15 cellular contexts compared by ENCODE assay signal in genomic region chr5:56164371-56164770, GRCh38.
DNase-seq lines count a peak whose midpoint lies in the region; ATAC-seq and TF ChIP-seq lines count a peak whose summit lies in the region.
"Had no signal": no experiment of that assay in that cellular context is flagged by ENCODE, and none has a peak within 500 bp of the region (broad histone marks: within the 10 kb centered on the region; RNA-seq: fewer than 3 reads in every experiment).

No MANE protein-coding gene starts in this region.

- POLR2A ChIA-PET in activated CD4-positive, alpha-beta T cell treated with anti-CD3 and anti-CD28 coated beads, Interleukin-2, amount 10 ng/mL, durations not matched to agents 7 days and 5 days (lab: Charles Lee) = interaction anchor here (0.5 kb wide), 1 partner anchor 75 kb away, joined by 3 read pairs; no protein-coding TSS in a partner anchor

- H3K27ac ChIP-seq in substantia nigra (ENCODE audit: low read depth, low read length, poor library complexity, severe bottlenecking) = peak overlapping the region; percentile 54
- H3K27ac ChIP-seq: RWPE1 had no signal

- H3K9me3 Mint-ChIP-seq in HFFc6 = peaks cover 4% of the 10 kb centered on the region; the same call in 1 of the 2 replicates
- peaks cover 2% of the 10 kb centered on the region for H3K9me3 Mint-ChIP-seq in activated CD4-positive, alpha-beta T cell treated with anti-CD3 and anti-CD28 coated beads, Interleukin-2, amount 10 ng/mL, durations not matched to agents 7 days and 5 days
- H3K9me3 Mint-ChIP-seq: stimulated activated naive CD8-positive, alpha-beta T cell treated with anti-CD3 and anti-CD28 coated beads, Interleukin-15, amount 100 ng/mL, for 72 hours; WTC11 had no signal

- H3K4me3 Mint-ChIP-seq in HFFc6 = no peak overlapping the region
- H3K4me3 Mint-ChIP-seq in activated CD4-positive, alpha-beta T cell treated with anti-CD3 and anti-CD28 coated beads, Interleukin-2, amount 10 ng/mL, durations not matched to agents 7 days and 5 days = no peak overlapping the region
- H3K4me3 Mint-ChIP-seq: stimulated activated naive CD8-positive, alpha-beta T cell treated with anti-CD3 and anti-CD28 coated beads, Interleukin-15, amount 100 ng/mL, for 72 hours; WTC11 had no signal

- CTCF ChIA-PET in activated CD4-positive, alpha-beta T cell treated with anti-CD3 and anti-CD28 coated beads, Interleukin-2, amount 10 ng/mL, durations not matched to agents 7 days and 5 days (lab: Charles Lee) = interaction anchor here (1.1 to 1.5 kb wide), 4 partner anchors 11 to 228 kb away, joined by 3 to 5 read pairs (median 3); no protein-coding TSS in a partner anchor

- no peak for ATAC-seq in GM21526 (IDR thresholded peaks at IDR 0.05; ENCODE audit: low FRiP score, unreplicated experiment)
- ATAC-seq: stimulated activated naive CD8-positive, alpha-beta T cell treated with anti-CD3 and anti-CD28 coated beads, Interleukin-15, amount 100 ng/mL, for 72 hours had no signal

- H3K4me1 Mint-ChIP-seq in HFFc6 (ENCODE audit: low read depth) = peaks cover 33% of the 10 kb centered on the region
- peaks cover 67% of the 10 kb centered on the region for H3K4me1 Mint-ChIP-seq in activated CD4-positive, alpha-beta T cell treated with anti-CD3 and anti-CD28 coated beads, Interleukin-2, amount 10 ng/mL, durations not matched to agents 7 days and 5 days

- H3K27ac Mint-ChIP-seq in HFFc6 = no peak overlapping the region
- H3K27ac Mint-ChIP-seq in activated CD4-positive, alpha-beta T cell treated with anti-CD3 and anti-CD28 coated beads, Interleukin-2, amount 10 ng/mL, durations not matched to agents 7 days and 5 days = no peak overlapping the region
- H3K27ac Mint-ChIP-seq: stimulated activated naive CD8-positive, alpha-beta T cell treated with anti-CD3 and anti-CD28 coated beads, Interleukin-15, amount 100 ng/mL, for 72 hours; WTC11 had no signal

- TF ChIP-seq CTCF in HFFc6 (IDR thresholded peaks at IDR 0.05) = no peak

- peaks cover 10% of the 10 kb centered on the region for H3K27me3 Mint-ChIP-seq in HFFc6 (ENCODE audit: insufficient read depth)
- no peaks in the 10 kb centered on the region for H3K27me3 Mint-ChIP-seq in activated CD4-positive, alpha-beta T cell treated with anti-CD3 and anti-CD28 coated beads, Interleukin-2, amount 10 ng/mL, durations not matched to agents 7 days and 5 days
- H3K27me3 Mint-ChIP-seq: stimulated activated naive CD8-positive, alpha-beta T cell treated with anti-CD3 and anti-CD28 coated beads, Interleukin-15, amount 100 ng/mL, for 72 hours had no signal

- no peaks in the 10 kb centered on the region; the same call in 1 of the 2 replicates for H3K36me3 Mint-ChIP-seq in HFFc6 (ENCODE audit: low read depth)
- peaks cover 4% of the 10 kb centered on the region for H3K36me3 Mint-ChIP-seq in activated CD4-positive, alpha-beta T cell treated with anti-CD3 and anti-CD28 coated beads, Interleukin-2, amount 10 ng/mL, durations not matched to agents 7 days and 5 days (ENCODE audit: low read depth)
- H3K36me3 Mint-ChIP-seq: WTC11 had no signal

- peak; percentile 36 for DNase-seq in NCI-H1105 treated with DMSO at 0.1 percent for 48 hours (lab: John Stamatoyannopoulos, UW)
- DNase-seq in NCI-H1105 (lab: John Stamatoyannopoulos, UW) = no peak
- peak; percentile 75 for DNase-seq in astrocyte of the hippocampus (ENCODE audit: low read depth, low spot score)
- peak; percentile 65 for DNase-seq in left kidney (ENCODE audit: low read depth, low spot score)
- peak in 44 of 49 donors; percentile 11 to 83 (median 50) for DNase-seq in substantia nigra (lab: John Stamatoyannopoulos, UW)
- DNase-seq in HFFc6 = no peak
- DNase-seq in activated CD4-positive, alpha-beta T cell treated with anti-CD3 and anti-CD28 coated beads, Interleukin-2, amount 10 ng/mL, durations not matched to agents 7 days and 5 days = no peak
- DNase-seq: 8988T; central memory CD4-positive, alpha-beta T cell; NCI-H345; stimulated activated CD4-positive, alpha-beta T cell treated with anti-CD3 and anti-CD28 coated beads, Interleukin-4, amount 100 ng/mL, for 24 hours; stimulated activated naive CD8-positive, alpha-beta T cell treated with anti-CD3 and anti-CD28 coated beads, Interleukin-15, amount 100 ng/mL, for 72 hours had no signal

Comparison
In these comparisons a context has a peak if more than half of its experiments do, and no peak if none do; other contexts are left out.
1. DNase-seq: peak in NCI-H1105 treated with DMSO at 0.1 percent for 48 hours (single experiment), astrocyte of the hippocampus (single experiment), left kidney (single experiment) and substantia nigra (44 of 49); none in NCI-H1105 (single experiment), HFFc6 (single experiment) and activated CD4-positive, alpha-beta T cell treated with anti-CD3 and anti-CD28 coated beads, Interleukin-2, amount 10 ng/mL, durations not matched to agents 7 days and 5 days (single experiment).